In genomic region chr11:72684236-72684912, GRCh38 we compare ENCODE assay signal across 8 cellular contexts. TPM values are rescaled to one million over a fixed set of nuclear protein-coding genes. Genes with fewer than 3 reads are reported as not detected.
DNase-seq lines count a peak whose midpoint lies in the region; ATAC-seq, FAIRE-seq and TF ChIP-seq lines count a peak whose summit lies in the region.

No MANE protein-coding gene starts in this region.

- H3K36me3 ChIP-seq in esophagus squamous epithelium (peaks cover 17 to 56% (median 19%) of the 10 kb centered on the region in 3 donors), neutrophil (peaks cover 79% of the 10 kb centered on the region)

- H3K4me3 ChIP-seq in esophagus squamous epithelium (no peak overlapping the region), neutrophil (ENCODE audit: low read depth in 1 of 2, low read length in 1 of 2) (no peak overlapping the region)

- peaks cover 0 to 55% (median 14%) of the 10 kb centered on the region in 3 donors for H3K4me1 ChIP-seq in esophagus squamous epithelium
- H3K4me1 ChIP-seq in neutrophil (ENCODE audit: control insufficient read depth in 1 of 2, insufficient read depth in 1 of 2, low read depth in 1 of 2, low read length in 1 of 2) = no peaks in the 10 kb centered on the region

- 38% methylated on average over 2 of the region's 9 CpGs; no CpG with 5 or more reads in 1 of the 2 donors for WGBS in esophagus squamous epithelium, 2 donors

- DNase-seq in AG09319 (ENCODE audit: extremely low read depth, low read depth) (no peak), GM19239 (ENCODE audit: insufficient read length, low spot score) (peak; percentile 81), NCI-H526 (lab: John Stamatoyannopoulos, UW) (peak; percentile 24 to 75), esophagus squamous epithelium (lab: John Stamatoyannopoulos, UW) (no peak)
- DNase-seq in activated CD8-positive, alpha-beta memory T cell treated with anti-CD3 and anti-CD28 coated beads for 24 hours = peak; percentile 81

- no peak for FAIRE-seq in GM19239 (lab: Jason Lieb, UNC)

- intact Hi-C loops in esophagus squamous epithelium (cut with DNase I) = no loop called here

- H3K9me3 ChIP-seq in esophagus squamous epithelium (no peaks in the 10 kb centered on the region), neutrophil (no peaks in the 10 kb centered on the region)

- ATAC-seq in GM18909 (IDR thresholded peaks at IDR 0.05; ENCODE audit: poor library complexity, unreplicated experiment) (no peak), HG03045 (IDR thresholded peaks at IDR 0.05; ENCODE audit: unreplicated experiment) (no peak)

- TF ChIP-seq CTCF in AG09319 (IDR thresholded peaks at IDR 0.05; ENCODE audit: low read depth, low read length) (peak; percentile 68), esophagus squamous epithelium (IDR thresholded peaks at IDR 0.05) (peak; percentile 12 to 74 (median 38)), neutrophil (IDR thresholded peaks at IDR 0.05) (peak; percentile 35)

- H3K27me3 ChIP-seq in esophagus squamous epithelium (peaks cover 0 to 18% (median 0%) of the 10 kb centered on the region in 4 donors), neutrophil (peaks cover under 1% of the 10 kb centered on the region)

- TF ChIP-seq POLR2A in esophagus squamous epithelium (IDR thresholded peaks at IDR 0.05) = no peak

- H3K27ac ChIP-seq in esophagus squamous epithelium (peak overlapping the region in 3 of 4 donors; percentile 48 to 80 (median 59)), neutrophil (peak overlapping the region; percentile 44)

RNA-seq across cellular contexts. Expression of gene PDE2A, which starts 10.2 kb away (rescaled TPM):
- 10 to 100 TPM in 3 of 4 donors, 1 to 10 TPM in 1; 5.6 to 38.3 (median 12.9) TPM for total RNA-seq in esophagus squamous epithelium

Comparison
In these comparisons a context has a peak if more than half of its experiments do, and no peak if none do; other contexts are left out.
1. DNase-seq: peak in GM19239 (single experiment), NCI-H526 (2 of 2) and activated CD8-positive, alpha-beta memory T cell treated with anti-CD3 and anti-CD28 coated beads for 24 hours (single experiment); none in AG09319 (single experiment) and esophagus squamous epithelium (single experiment).
2. Peak in every context shown above with its lines, with median percentiles within 50 percentile points of each other: CTCF ChIP-seq.